ENCODE assay signal across 11 cellular contexts in genomic region chr3:108835101-108835500, GRCh38. TPM values are rescaled to one million over a fixed set of nuclear protein-coding genes. Genes with fewer than 3 reads are reported as not detected.
DNase-seq lines count a peak whose midpoint lies in the region; ATAC-seq and FAIRE-seq lines count a peak whose summit lies in the region.
"Had no signal": no experiment of that assay in that cellular context is flagged by ENCODE, and none has a peak within 500 bp of the region (broad histone marks: within the 10 kb centered on the region; RNA-seq: fewer than 3 reads in every experiment).

No MANE protein-coding gene starts in this region.

- H3K27me3 Mint-ChIP-seq in activated T-cell treated with anti-CD3 and anti-CD28 coated beads, Interleukin-2, amount 50 U/mL, for 4 hours (ENCODE audit: low read depth), result no peaks in the 10 kb centered on the region

- H3K4me1 Mint-ChIP-seq in activated T-cell treated with anti-CD3 and anti-CD28 coated beads, Interleukin-2, amount 50 U/mL, for 4 hours (ENCODE audit: low read depth), result peaks cover 90% of the 10 kb centered on the region

- peaks cover 17% of the 10 kb centered on the region for H3K36me3 Mint-ChIP-seq in activated T-cell treated with anti-CD3 and anti-CD28 coated beads, Interleukin-2, amount 50 U/mL, for 4 hours (ENCODE audit: insufficient read depth)

- no peaks in the 10 kb centered on the region for H3K9me3 ChIP-seq in small intestine (ENCODE audit: control insufficient read depth, low read depth)

- H3K9me3 Mint-ChIP-seq in activated T-cell treated with anti-CD3 and anti-CD28 coated beads, Interleukin-2, amount 50 U/mL, for 4 hours, result no peaks in the 10 kb centered on the region

- no peak for FAIRE-seq in small intestine (lab: Jason Lieb, UNC)

- peak overlapping the region; percentile 75 for H3K4me3 Mint-ChIP-seq in activated T-cell treated with anti-CD3 and anti-CD28 coated beads, Interleukin-2, amount 50 U/mL, for 4 hours

- DNase-seq in activated T-cell treated with anti-CD3 and anti-CD28 coated beads, Interleukin-2, amount 50 U/mL, for 4 hours, result peak; percentile 21
- no peak for DNase-seq in activated T-cell treated with anti-CD3 and anti-CD28 coated beads, Interleukin-2, amount 50 U/mL, for 1 hour
- DNase-seq in NCI-H460 (ENCODE audit: extremely low read depth, low read depth), result peak; percentile 21
- DNase-seq in activated naive CD4-positive, alpha-beta T cell treated with anti-CD3 and anti-CD28 coated beads, Interleukin-2, amount 50 U/mL, for 16 hours, result peak; percentile 18
- DNase-seq in small intestine, result peak; percentile 34
- DNase-seq in hippocampal formation (lab: John Stamatoyannopoulos, UW), result no peak
- DNase-seq in NCI-H1417 treated with DMSO at 0.1 percent for 48 hours (lab: John Stamatoyannopoulos, UW), result no peak
- DNase-seq: foreskin fibroblast, PC-9 had no signal

- H3K27me3 ChIP-seq in small intestine (ENCODE audit: control insufficient read depth in 2 of 2, insufficient read depth in 2 of 2, low read length in 2 of 2), result no peaks in the 10 kb centered on the region

- H3K27ac ChIP-seq in small intestine (ENCODE audit: low read depth in 1 of 2, low read length in 1 of 2), result no peak overlapping the region
- H3K27ac ChIP-seq: PC-9 had no signal

- no peak overlapping the region for H3K4me3 ChIP-seq in small intestine (ENCODE audit: low read depth in 1 of 2, low read length in 2 of 2)
- H3K4me3 ChIP-seq: PC-9 had no signal

- no peaks in the 10 kb centered on the region for H3K4me1 ChIP-seq in small intestine (ENCODE audit: control insufficient read depth in 2 of 2, insufficient read depth in 1 of 2, low read depth in 1 of 2, low read length in 1 of 2)

- peak; percentile 75 to 76 for ATAC-seq in activated T-cell treated with anti-CD3 and anti-CD28 coated beads, Interleukin-2, amount 50 U/mL, for 4 hours
- ATAC-seq in HG03095 (IDR thresholded peaks at IDR 0.05; ENCODE audit: unreplicated experiment), result no peak

- 58 to 75% (median 71%) methylated on average over 2 of the region's 2 CpGs for WGBS in small intestine, 3 donors

- no peaks in the 10 kb centered on the region for H3K36me3 ChIP-seq in small intestine (ENCODE audit: control insufficient read depth in 2 of 2, insufficient read depth in 2 of 2, low read length in 2 of 2)

RNA-seq across cellular contexts. Expression of gene TRAT1, which starts 12.5 kb away (rescaled TPM):
- total RNA-seq in activated T-cell treated with anti-CD3 and anti-CD28 coated beads, Interleukin-2, amount 50 U/mL, for 4 hours, result 10 to 100 TPM in 1 of 3 donors, 1 to 10 TPM in 2; 7.1 to 16.3 (median 9.3) TPM
- not detected in 2 replicates for total RNA-seq in NCI-H460 (2014; rRNA removed; shearing (Covaris generic))
- not detected in 2 replicates for polyA plus RNA-seq in NCI-H460 (2014; cell fraction: nucleus; rRNA removed)
- polyA plus RNA-seq in small intestine, result under 1 TPM in 1 of 3 donors, not detected in 2; 0.48 TPM
- total RNA-seq: mesenteric fat pad, PC-9 had no signal

Comparison
In these comparisons a context has a peak if more than half of its experiments do, and no peak if none do; other contexts are left out.
1. DNase-seq: peak in activated T-cell treated with anti-CD3 and anti-CD28 coated beads, Interleukin-2, amount 50 U/mL, for 4 hours (single experiment), NCI-H460 (single experiment), activated naive CD4-positive, alpha-beta T cell treated with anti-CD3 and anti-CD28 coated beads, Interleukin-2, amount 50 U/mL, for 16 hours (single experiment) and small intestine (single experiment); none in activated T-cell treated with anti-CD3 and anti-CD28 coated beads, Interleukin-2, amount 50 U/mL, for 1 hour (single experiment), hippocampal formation (0 of 2) and NCI-H1417 treated with DMSO at 0.1 percent for 48 hours (single experiment).